ENCODE assay signal across 23 cellular contexts in genomic region chr18:74507120-74507881, GRCh38. TPM values are rescaled to one million over a fixed set of nuclear protein-coding genes. Genes with fewer than 3 reads are reported as not detected.
A peak's percentile ranks its signal among the peaks of the same experiment; 100 is the strongest.
DNase-seq lines count a peak whose midpoint lies in the region; ATAC-seq, FAIRE-seq and TF ChIP-seq lines count a peak whose summit lies in the region.
"Had no signal": no experiment of that assay in that cellular context is flagged by ENCODE, and none has a peak within 500 bp of the region (broad histone marks: within the 10 kb centered on the region; RNA-seq: fewer than 3 reads in every experiment).

No MANE protein-coding gene starts in this region.

- TF ChIP-seq POLR2A in Peyer's patch (IDR thresholded peaks at IDR 0.05) (no peak), body of pancreas (IDR thresholded peaks at IDR 0.05) (no peak), HepG2 (IDR thresholded peaks at IDR 0.05; ENCODE audit: insufficient read depth in 1 of 2, low read depth in 2 of 2, low read length in 2 of 2) (no peak)

- POLR2A ChIA-PET in HepG2 (lab: Yijun Ruan, JAX), result no interaction called here

- CTCF ChIA-PET in HepG2 (lab: Yijun Ruan, JAX; ENCODE audit: low intra/inter-chr PET ratio, low total read pairs), result no interaction called here

- no peaks in the 10 kb centered on the region for H4K20me1 ChIP-seq in HepG2 (ENCODE audit: insufficient read depth, low read length)

- in situ Hi-C loops in HepG2 (cut with HindIII; ENCODE audit: extremely low pct_ligation_motif_present, low pct_unique_long_range_greater_than_20kb), result no loop called here

- TF ChIP-seq EP300 in HepG2 (IDR thresholded peaks at IDR 0.05; ENCODE audit: low read depth in 2 of 2, low read length in 2 of 2) (no peak), HepG2 (CRISPR knock-in tag; IDR thresholded peaks at IDR 0.05; ENCODE audit: borderline replicate concordance) (no peak)

- H3K9me3 ChIP-seq in Peyer's patch, result no peaks in the 10 kb centered on the region
- H3K9me3 ChIP-seq in body of pancreas, result no peaks in the 10 kb centered on the region
- H3K9me3 ChIP-seq in HepG2 (ENCODE audit: low read length), result no peaks in the 10 kb centered on the region
- H3K9me3 ChIP-seq: psoas muscle, suprapubic skin had no signal

- TF ChIP-seq RAD21 in HepG2 (CRISPR knock-in tag; IDR thresholded peaks at IDR 0.05), result no peak

- no peak for FAIRE-seq in HepG2 (lab: Jason Lieb, UNC)
- FAIRE-seq: colon, endothelial cell of umbilical vein, K562, small intestine had no signal

- no peak overlapping the region for H3K4me2 ChIP-seq in HepG2 (ENCODE audit: low read depth, low read length)

- H3K27me3 ChIP-seq in Peyer's patch, result no peaks in the 10 kb centered on the region
- H3K27me3 ChIP-seq in body of pancreas, result no peaks in the 10 kb centered on the region
- H3K27me3 ChIP-seq in HepG2 (ENCODE audit: control insufficient read depth in 1 of 2, insufficient read depth in 2 of 2, low read length in 2 of 2), result no peaks in the 10 kb centered on the region
- H3K27me3 ChIP-seq: suprapubic skin had no signal

- no peak overlapping the region for H3K9ac ChIP-seq in HepG2 (ENCODE audit: insufficient read depth, low read depth, low read length)

- no peaks in the 10 kb centered on the region for H3K79me2 ChIP-seq in HepG2 (ENCODE audit: insufficient read depth, low read length)

- H3K36me3 ChIP-seq in Peyer's patch (peaks cover 0 to 98% (median 3%) of the 10 kb centered on the region in 3 donors), body of pancreas (replicated peaks in 1 of 2; ENCODE audit: insufficient read depth in 1 of 2, low read depth in 2 of 2) (peaks cover 0 to 26% of the 10 kb centered on the region in 2 donors), HepG2 (replicated peaks in 1 of 2; ENCODE audit: control insufficient read depth in 1 of 2, insufficient read depth in 2 of 2, low read length in 2 of 2) (peaks cover 32 to 83% of the 10 kb centered on the region in 2 experiments)

- no peak overlapping the region for H2AFZ ChIP-seq in HepG2 (ENCODE audit: low read length)

- H3K27ac ChIP-seq in Peyer's patch, result peak overlapping the region in 3 of 4 donors; percentile 12 to 84 (median 68)
- peak overlapping the region; percentile 54 to 86 (median 78) for H3K27ac ChIP-seq in body of pancreas
- H3K27ac ChIP-seq in HepG2 (ENCODE audit: extremely low read length, insufficient read depth, low read length), result no peak overlapping the region
- H3K27ac ChIP-seq: psoas muscle, suprapubic skin had no signal

- TF ChIP-seq CTCF in Peyer's patch (IDR thresholded peaks at IDR 0.05) (no peak), body of pancreas (IDR thresholded peaks at IDR 0.05) (no peak), HepG2 (CRISPR knock-in tag; IDR thresholded peaks at IDR 0.05) (no peak)

- H3K4me3 ChIP-seq in Peyer's patch (no peak overlapping the region), body of pancreas (no peak overlapping the region), HepG2 (replicated peaks in 1 of 3; ENCODE audit: insufficient read depth in 1 of 3, low read depth in 2 of 3, low read length in 3 of 3) (no peak overlapping the region)
- H3K4me3 ChIP-seq: K562, psoas muscle, suprapubic skin had no signal

- H3K4me1 ChIP-seq in Peyer's patch (peaks cover 0 to 39% (median 2%) of the 10 kb centered on the region in 4 donors), body of pancreas (peaks cover 68% of the 10 kb centered on the region), HepG2 (ENCODE audit: insufficient read depth, low read length) (peaks cover 10% of the 10 kb centered on the region)
- H3K4me1 ChIP-seq: psoas muscle, suprapubic skin had no signal

- intact Hi-C loops in body of pancreas (cut with DNase I), result no loop called here
- intact Hi-C loops in HepG2 (cut with micrococcal nuclease; ENCODE audit: unreplicated experiment), result no loop called here

- no TSS peak for BruUV-seq in HepG2 (replicated peaks; lab: Mats Ljungman, UMichigan)

- WGBS in body of pancreas, 2 donors, result 35 to 54% methylated on average over 19 to 22 of the region's 22 CpGs
- 93% methylated on average over 22 of the region's 22 CpGs for WGBS in HepG2 (ENCODE audit: low lambda C conversion rate)

- DNase-seq in Peyer's patch (peak in 1 of 3 donors; percentile 42), body of pancreas (peak; percentile 91 to 97 (median 95)), HepG2 (ENCODE audit: low spot score) (no peak), NCI-H69 (lab: John Stamatoyannopoulos, UW) (no peak)
- no peak for DNase-seq in stimulated activated naive CD8-positive, alpha-beta T cell treated with anti-CD3 and anti-CD28 coated beads, Interleukin-15, Interleukin-2, amounts not matched to agents 100 U/mL and 50 U/mL, for 24 hours
- DNase-seq: aorta; DMS79 treated with DMSO at 0.1 percent for 48 hours; hippocampal formation; NCI-H1930; NCI-H446 treated with DMSO at 0.1 percent for 48 hours; psoas muscle; RPMI8226; small intestine; stimulated activated CD4-positive, alpha-beta T cell treated with anti-CD3 and anti-CD28 coated beads, Interleukin-4, amount 100 ng/mL, for 24 hours had no signal

- ATAC-seq in body of pancreas, result peak; percentile 93
- no peak for ATAC-seq in HepG2
- ATAC-seq in stimulated activated naive CD8-positive, alpha-beta T cell treated with anti-CD3 and anti-CD28 coated beads, Interleukin-15, Interleukin-2, amounts not matched to agents 100 U/mL and 50 U/mL, for 24 hours, result peak; percentile 28
- ATAC-seq in HG03565 (IDR thresholded peaks at IDR 0.05; ENCODE audit: unreplicated experiment), result no peak
- ATAC-seq in GM19467 (IDR thresholded peaks at IDR 0.05; ENCODE audit: unreplicated experiment), result no peak
- ATAC-seq: K562, psoas muscle, SK-N-SH treated with all-trans-retinoic acid at 6 μM for 48 hours had no signal

RNA-seq across cellular contexts. Expression of gene CNDP2, which starts 11.1 kb away (rescaled TPM):
- total RNA-seq in Peyer's patch, result 100 to 1,000 TPM; 283 to 798 (median 653) TPM
- total RNA-seq in body of pancreas, result 100 to 1,000 TPM in 1 of 2 donors, 10 to 100 TPM in 1; 83.0 to 145 TPM
- total RNA-seq in HepG2 (2016; rRNA removed; fragmentation: Illumina TruSeq; extraction: Trizol), result 80.8 and 113 TPM in 2 replicates
- total RNA-seq in HepG2 (2016; cell fraction: cytosol; rRNA removed; fragmentation: Illumina TruSeq; extraction: Trizol; ENCODE audit: low read depth), result 12.2 and 13.4 TPM in 2 replicates
- 85.5 and 98.8 TPM in 2 replicates for total RNA-seq in HepG2 (2016; cell fraction: insoluble cytoplasmic fraction; rRNA removed; fragmentation: Illumina TruSeq; extraction: Trizol)
- 37.4 and 39.0 TPM in 2 replicates for total RNA-seq in HepG2 (2016; cell fraction: membrane; rRNA removed; fragmentation: Illumina TruSeq; extraction: Trizol)
- 61.8 and 61.9 TPM in 2 replicates for total RNA-seq in HepG2 (2016; cell fraction: nucleus; rRNA removed; fragmentation: Illumina TruSeq; extraction: Trizol)
- polyA plus RNA-seq in HepG2 (2011; rRNA removed), result 64.7 and 76.8 TPM in 2 replicates
- 52.3 and 57.1 TPM in 2 replicates for polyA plus RNA-seq in HepG2 (2011; cell fraction: cytosol; rRNA removed)
- 127 and 143 TPM in 2 replicates for polyA plus RNA-seq in HepG2 (2011; cell fraction: nucleus; rRNA removed)
- 75.2 and 103 TPM in 2 replicates for polyA plus RNA-seq in HepG2 (2012)
- polyA plus RNA-seq in HepG2 (2016; cell fraction: cytosol; fragmentation: Illumina TruSeq; extraction: Trizol; ENCODE audit: low read depth), result 13.8 and 14.5 TPM in 2 replicates
- 114 and 122 TPM in 2 replicates for polyA plus RNA-seq in HepG2 (2016; cell fraction: insoluble cytoplasmic fraction; fragmentation: Illumina TruSeq; extraction: Trizol; ENCODE audit: low read depth)
- polyA plus RNA-seq in HepG2 (2016; cell fraction: membrane; fragmentation: Illumina TruSeq; extraction: Trizol; ENCODE audit: low read depth), result 27.7 and 28.4 TPM in 2 replicates
- 129 and 136 TPM in 2 replicates for polyA plus RNA-seq in HepG2 (2016; cell fraction: nucleus; fragmentation: Illumina TruSeq; extraction: Trizol; ENCODE audit: insufficient read depth, low read depth)
- 70.0 and 79.1 TPM in 2 replicates for polyA minus RNA-seq in HepG2 (2011; rRNA and poly(A)+ RNA removed; ENCODE audit: low replicate concordance)
- 45.9 and 46.8 TPM in 2 replicates for polyA minus RNA-seq in HepG2 (2011; cell fraction: cytosol; rRNA and poly(A)+ RNA removed)
- polyA minus RNA-seq in HepG2 (2011; cell fraction: nucleus; rRNA and poly(A)+ RNA removed), result 76.7 and 91.4 TPM in 2 replicates

RNA-seq across cellular contexts. Expression of gene CNDP1, which starts 27.0 kb away (rescaled TPM):
- total RNA-seq in Peyer's patch, result under 1 TPM in 1 of 4 donors, not detected in 3; 0.53 TPM
- total RNA-seq in body of pancreas, result under 1 TPM in 1 of 2 donors, not detected in 1; under 0.01 TPM
- total RNA-seq in HepG2 (2016; rRNA removed; fragmentation: Illumina TruSeq; extraction: Trizol), result not detected in 2 replicates
- not detected in 2 replicates for total RNA-seq in HepG2 (2016; cell fraction: cytosol; rRNA removed; fragmentation: Illumina TruSeq; extraction: Trizol; ENCODE audit: low read depth)
- 0.06 TPM in 1 of 2 replicates, not detected in the other for total RNA-seq in HepG2 (2016; cell fraction: insoluble cytoplasmic fraction; rRNA removed; fragmentation: Illumina TruSeq; extraction: Trizol)
- not detected in 2 replicates for total RNA-seq in HepG2 (2016; cell fraction: membrane; rRNA removed; fragmentation: Illumina TruSeq; extraction: Trizol)
- not detected in 2 replicates for total RNA-seq in HepG2 (2016; cell fraction: nucleus; rRNA removed; fragmentation: Illumina TruSeq; extraction: Trizol)
- polyA plus RNA-seq in HepG2 (2011; rRNA removed), result 0.01 and 0.13 TPM in 2 replicates
- polyA plus RNA-seq in HepG2 (2011; cell fraction: cytosol; rRNA removed), result 0.03 TPM in 1 of 2 replicates, not detected in the other
- 0.08 and 0.45 TPM in 2 replicates for polyA plus RNA-seq in HepG2 (2011; cell fraction: nucleus; rRNA removed)
- 0.07 TPM in 1 of 2 replicates, not detected in the other for polyA plus RNA-seq in HepG2 (2012)
- not detected in 2 replicates for polyA plus RNA-seq in HepG2 (2016; cell fraction: cytosol; fragmentation: Illumina TruSeq; extraction: Trizol; ENCODE audit: low read depth)
- polyA plus RNA-seq in HepG2 (2016; cell fraction: insoluble cytoplasmic fraction; fragmentation: Illumina TruSeq; extraction: Trizol; ENCODE audit: low read depth), result not detected in 2 replicates
- not detected in 2 replicates for polyA plus RNA-seq in HepG2 (2016; cell fraction: membrane; fragmentation: Illumina TruSeq; extraction: Trizol; ENCODE audit: low read depth)
- 0.25 TPM in 1 of 2 replicates, not detected in the other for polyA plus RNA-seq in HepG2 (2016; cell fraction: nucleus; fragmentation: Illumina TruSeq; extraction: Trizol; ENCODE audit: insufficient read depth, low read depth)
- polyA minus RNA-seq in HepG2 (2011; rRNA and poly(A)+ RNA removed; ENCODE audit: low replicate concordance), result not detected in 2 replicates
- not detected in 2 replicates for polyA minus RNA-seq in HepG2 (2011; cell fraction: cytosol; rRNA and poly(A)+ RNA removed)
- 0.13 and 0.37 TPM in 2 replicates for polyA minus RNA-seq in HepG2 (2011; cell fraction: nucleus; rRNA and poly(A)+ RNA removed)
- total RNA-seq: endothelial cell of umbilical vein, K562, kidney epithelial cell, psoas muscle had no signal
- polyA plus RNA-seq: endothelial cell of umbilical vein, K562 had no signal

RNA-seq across cellular contexts. Expression of gene DIPK1C, which starts 50.2 kb away (rescaled TPM):
- under 1 TPM in 2 of 4 donors, not detected in 2; 0.70 to 0.83 TPM for total RNA-seq in Peyer's patch
- not detected for total RNA-seq in body of pancreas
- not detected in 2 replicates for total RNA-seq in HepG2 (2016; rRNA removed; fragmentation: Illumina TruSeq; extraction: Trizol)
- total RNA-seq in HepG2 (2016; cell fraction: cytosol; rRNA removed; fragmentation: Illumina TruSeq; extraction: Trizol; ENCODE audit: low read depth), result not detected in 2 replicates
- total RNA-seq in HepG2 (2016; cell fraction: insoluble cytoplasmic fraction; rRNA removed; fragmentation: Illumina TruSeq; extraction: Trizol), result 0.09 TPM in 1 of 2 replicates, not detected in the other
- total RNA-seq in HepG2 (2016; cell fraction: membrane; rRNA removed; fragmentation: Illumina TruSeq; extraction: Trizol), result not detected in 2 replicates
- not detected in 2 replicates for total RNA-seq in HepG2 (2016; cell fraction: nucleus; rRNA removed; fragmentation: Illumina TruSeq; extraction: Trizol)
- polyA plus RNA-seq in HepG2 (2011; rRNA removed), result 1.1 and 1.8 TPM in 2 replicates
- 1.2 and 1.3 TPM in 2 replicates for polyA plus RNA-seq in HepG2 (2011; cell fraction: cytosol; rRNA removed)
- 0.43 and 0.53 TPM in 2 replicates for polyA plus RNA-seq in HepG2 (2011; cell fraction: nucleus; rRNA removed)
- 0.19 and 0.39 TPM in 2 replicates for polyA plus RNA-seq in HepG2 (2012)
- polyA plus RNA-seq in HepG2 (2016; cell fraction: cytosol; fragmentation: Illumina TruSeq; extraction: Trizol; ENCODE audit: low read depth), result not detected in 2 replicates
- polyA plus RNA-seq in HepG2 (2016; cell fraction: insoluble cytoplasmic fraction; fragmentation: Illumina TruSeq; extraction: Trizol; ENCODE audit: low read depth), result not detected in 2 replicates
- polyA plus RNA-seq in HepG2 (2016; cell fraction: membrane; fragmentation: Illumina TruSeq; extraction: Trizol; ENCODE audit: low read depth), result not detected in 2 replicates
- not detected in 2 replicates for polyA plus RNA-seq in HepG2 (2016; cell fraction: nucleus; fragmentation: Illumina TruSeq; extraction: Trizol; ENCODE audit: insufficient read depth, low read depth)
- polyA minus RNA-seq in HepG2 (2011; rRNA and poly(A)+ RNA removed; ENCODE audit: low replicate concordance), result 2.7 TPM in 1 of 2 replicates, not detected in the other
- polyA minus RNA-seq in HepG2 (2011; cell fraction: cytosol; rRNA and poly(A)+ RNA removed), result 0.40 and 1.9 TPM in 2 replicates
- polyA minus RNA-seq in HepG2 (2011; cell fraction: nucleus; rRNA and poly(A)+ RNA removed), result 0.52 and 0.75 TPM in 2 replicates
- total RNA-seq: aorta, endothelial cell of umbilical vein, kidney epithelial cell had no signal
- polyA plus RNA-seq: endothelial cell of umbilical vein, neural cell had no signal

Comparison
In these comparisons a context has a peak if more than half of its experiments do, and no peak if none do; other contexts are left out.
1. DNase-seq: peak in body of pancreas (4 of 4); none in HepG2 (single experiment), stimulated activated naive CD8-positive, alpha-beta T cell treated with anti-CD3 and anti-CD28 coated beads, Interleukin-15, Interleukin-2, amounts not matched to agents 100 U/mL and 50 U/mL, for 24 hours (single experiment) and NCI-H69 (single experiment).
2. ATAC-seq: peak in body of pancreas (single experiment) and stimulated activated naive CD8-positive, alpha-beta T cell treated with anti-CD3 and anti-CD28 coated beads, Interleukin-15, Interleukin-2, amounts not matched to agents 100 U/mL and 50 U/mL, for 24 hours (single experiment); none in HepG2 (single experiment), HG03565 (single experiment) and GM19467 (single experiment).